Comparison of ENCODE assay signal across 24 cellular contexts in the genomic region with DNA sequence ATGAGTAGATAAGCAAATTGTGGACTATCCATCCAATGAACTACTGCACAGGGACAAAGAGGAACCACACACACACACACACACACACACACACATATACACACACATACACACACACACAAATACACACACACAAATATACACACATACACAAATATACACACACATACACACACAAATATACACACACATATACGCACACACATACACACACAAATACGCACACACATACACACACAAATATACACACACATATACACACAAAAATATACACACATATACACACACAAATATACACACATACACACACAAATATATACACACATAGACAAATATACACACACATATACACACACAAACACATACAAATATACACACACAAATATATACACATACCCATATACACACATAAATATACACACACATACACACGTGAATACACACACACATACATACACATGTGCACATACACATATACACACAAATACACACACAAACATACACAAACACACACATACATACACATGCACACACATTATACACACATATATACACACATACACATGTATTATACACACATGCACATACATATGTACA. TPM values are rescaled to one million over a fixed set of nuclear protein-coding genes. Genes with fewer than 3 reads are reported as not detected.
"Had no signal": no experiment of that assay in that cellular context is flagged by ENCODE, and none has a peak within 500 bp of the region (broad histone marks: within the 10 kb centered on the region; RNA-seq: fewer than 3 reads in every experiment).

No MANE protein-coding gene starts in this region.

- H3K27me3 Mint-ChIP-seq: central memory CD8-positive, alpha-beta T cell; effector memory CD8-positive, alpha-beta T cell had no signal

- H3K9me3 Mint-ChIP-seq: central memory CD8-positive, alpha-beta T cell; dendritic cell treated with granulocyte-macrophage colony-stimulating factor and Interleukin-4, amounts not matched to agents 40 ng/mL and 50 ng/mL, for 4 days; effector memory CD8-positive, alpha-beta T cell; immature natural killer cell; memory B cell; nephron; stimulated activated effector memory CD8-positive, alpha-beta T cell treated with anti-CD3 and anti-CD28 coated beads, Interleukin-12 subunit alpha, Interleukin-12 subunit beta, amount 100 ng/mL, for 72 hours had no signal

- H3K36me3 ChIP-seq: esophagus squamous epithelium, left ventricle myocardium inferior, lower lobe of right lung, neutrophil, right atrium auricular region, suprapubic skin, thyroid gland, upper lobe of right lung had no signal

- H3K27me3 ChIP-seq: esophagus squamous epithelium, neutrophil, right atrium auricular region, suprapubic skin, thyroid gland, upper lobe of right lung had no signal

- H3K27ac Mint-ChIP-seq: dendritic cell treated with granulocyte-macrophage colony-stimulating factor and Interleukin-4, amounts not matched to agents 40 ng/mL and 50 ng/mL, for 4 days; effector memory CD8-positive, alpha-beta T cell; memory B cell; stimulated activated effector memory CD8-positive, alpha-beta T cell treated with anti-CD3 and anti-CD28 coated beads, Interleukin-12 subunit alpha, Interleukin-12 subunit beta, amount 100 ng/mL, for 72 hours had no signal

- H3K4me3 Mint-ChIP-seq: central memory CD8-positive, alpha-beta T cell; dendritic cell treated with granulocyte-macrophage colony-stimulating factor and Interleukin-4, amounts not matched to agents 40 ng/mL and 50 ng/mL, for 4 days; effector memory CD8-positive, alpha-beta T cell; immature natural killer cell; memory B cell; nephron; stimulated activated effector memory CD8-positive, alpha-beta T cell treated with anti-CD3 and anti-CD28 coated beads, Interleukin-12 subunit alpha, Interleukin-12 subunit beta, amount 100 ng/mL, for 72 hours had no signal

- H3K9me3 ChIP-seq: esophagus squamous epithelium, left ventricle myocardium inferior, lower lobe of right lung, neutrophil, right atrium auricular region, suprapubic skin, thyroid gland, upper lobe of right lung had no signal

- H3K36me3 Mint-ChIP-seq: immature natural killer cell; memory B cell; stimulated activated effector memory CD8-positive, alpha-beta T cell treated with anti-CD3 and anti-CD28 coated beads, Interleukin-12 subunit alpha, Interleukin-12 subunit beta, amount 100 ng/mL, for 72 hours had no signal

- H3K4me1 ChIP-seq: esophagus squamous epithelium, left ventricle myocardium inferior, lower lobe of right lung, right atrium auricular region, suprapubic skin, thyroid gland, upper lobe of right lung had no signal

- FAIRE-seq: keratinocyte, small intestine had no signal

- H3K4me1 Mint-ChIP-seq: central memory CD8-positive, alpha-beta T cell; immature natural killer cell; nephron; stimulated activated effector memory CD8-positive, alpha-beta T cell treated with anti-CD3 and anti-CD28 coated beads, Interleukin-12 subunit alpha, Interleukin-12 subunit beta, amount 100 ng/mL, for 72 hours had no signal

- H3K27ac ChIP-seq: epithelial cell of prostate, esophagus squamous epithelium, left ventricle myocardium inferior, lower lobe of right lung, neutrophil, right atrium auricular region, suprapubic skin, thyroid gland, upper lobe of right lung had no signal

- H3K4me3 ChIP-seq: esophagus squamous epithelium, left ventricle myocardium inferior, lower lobe of right lung, right atrium auricular region, suprapubic skin, thyroid gland, upper lobe of right lung had no signal

- DNase-seq: effector memory CD8-positive, alpha-beta T cell; esophagus squamous epithelium; foreskin fibroblast; immature natural killer cell; left cardiac atrium; left ventricle myocardium inferior; midbrain; small intestine; stimulated activated CD4-positive, alpha-beta T cell treated with anti-CD3 and anti-CD28 coated beads, Interleukin-4, amount 100 ng/mL, for 1 hour; stimulated activated CD8-positive, alpha-beta memory T cell treated with anti-CD3 and anti-CD28 coated beads, Interleukin-4, amount 100 ng/mL, for 48 hours; stimulated activated naive CD8-positive, alpha-beta T cell treated with anti-CD3 and anti-CD28 coated beads, Interleukin-15, Interleukin-2, amounts not matched to agents 100 U/mL and 50 U/mL, for 24 hours; thyroid gland; upper lobe of right lung had no signal

RNA-seq across cellular contexts. Expression of gene EFHD1, which starts 19.8 kb away (rescaled TPM):
- polyA plus RNA-seq: keratinocyte had no signal
